In the genomic region with DNA sequence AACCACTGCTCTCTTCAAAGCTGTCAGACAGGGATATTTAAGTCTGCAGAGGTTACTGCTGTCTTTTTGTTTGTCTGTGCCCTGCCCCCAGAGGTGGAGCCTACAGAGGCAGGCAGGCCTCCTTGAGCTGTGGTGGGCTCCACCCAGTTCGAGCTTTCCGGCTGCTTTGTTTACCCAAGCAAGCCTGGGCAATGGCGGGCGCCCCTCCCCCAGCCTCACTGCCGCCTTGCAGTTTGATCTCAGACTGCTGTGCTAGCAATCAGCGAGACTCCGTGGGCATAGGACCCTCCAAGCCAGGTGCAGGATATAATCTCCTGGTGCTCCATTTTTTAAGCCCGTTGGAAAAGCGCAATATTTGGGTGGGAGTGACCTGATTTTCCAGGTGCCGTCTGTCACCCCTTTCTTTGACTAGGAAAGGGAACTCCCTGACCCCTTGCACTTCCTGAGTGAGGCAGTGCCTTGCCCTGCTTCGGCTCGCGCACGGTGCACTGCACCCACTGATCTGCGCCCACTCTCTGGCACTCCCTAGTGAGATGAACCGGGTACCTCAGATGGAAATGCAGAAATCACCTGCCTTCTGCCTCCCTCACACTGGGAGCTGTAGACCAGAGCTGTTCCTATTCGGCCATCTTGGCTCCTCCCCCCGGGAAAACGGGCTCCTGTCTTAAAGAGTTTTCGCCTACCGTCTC, we compare ENCODE assay signal across 1 cellular context.
A peak's percentile ranks its signal among the peaks of the same experiment; 100 is the strongest.
TF ChIP-seq lines count a peak whose summit lies in the region.
"Not testable (repeated sequence)": the region's sequence is repeated elsewhere in the genome, so short reads cannot be mapped to it uniquely, and the experiment has no call there.

No MANE protein-coding gene starts in this region.

TF ChIP-seq in HepG2, 621 proteins besides CTCF, POLR2A, EP300 and RAD21 (continued from another document):
- TF ChIP-seq, protein P1, sequence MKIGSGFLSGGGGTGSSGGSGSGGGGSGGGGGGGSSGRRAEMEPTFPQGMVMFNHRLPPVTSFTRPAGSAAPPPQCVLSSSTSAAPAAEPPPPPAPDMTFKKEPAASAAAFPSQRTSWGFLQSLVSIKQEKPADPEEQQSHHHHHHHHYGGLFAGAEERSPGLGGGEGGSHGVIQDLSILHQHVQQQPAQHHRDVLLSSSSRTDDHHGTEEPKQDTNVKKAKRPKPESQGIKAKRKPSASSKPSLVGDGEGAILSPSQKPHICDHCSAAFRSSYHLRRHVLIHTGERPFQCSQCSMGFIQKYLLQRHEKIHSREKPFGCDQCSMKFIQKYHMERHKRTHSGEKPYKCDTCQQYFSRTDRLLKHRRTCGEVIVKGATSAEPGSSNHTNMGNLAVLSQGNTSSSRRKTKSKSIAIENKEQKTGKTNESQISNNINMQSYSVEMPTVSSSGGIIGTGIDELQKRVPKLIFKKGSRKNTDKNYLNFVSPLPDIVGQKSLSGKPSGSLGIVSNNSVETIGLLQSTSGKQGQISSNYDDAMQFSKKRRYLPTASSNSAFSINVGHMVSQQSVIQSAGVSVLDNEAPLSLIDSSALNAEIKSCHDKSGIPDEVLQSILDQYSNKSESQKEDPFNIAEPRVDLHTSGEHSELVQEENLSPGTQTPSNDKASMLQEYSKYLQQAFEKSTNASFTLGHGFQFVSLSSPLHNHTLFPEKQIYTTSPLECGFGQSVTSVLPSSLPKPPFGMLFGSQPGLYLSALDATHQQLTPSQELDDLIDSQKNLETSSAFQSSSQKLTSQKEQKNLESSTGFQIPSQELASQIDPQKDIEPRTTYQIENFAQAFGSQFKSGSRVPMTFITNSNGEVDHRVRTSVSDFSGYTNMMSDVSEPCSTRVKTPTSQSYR (CRISPR knock-in tag; IDR thresholded peaks at IDR 0.05; ENCODE audit: borderline replicate concordance) = peak; percentile 74; the same call in 1 of the 2 replicates
- TF ChIP-seq FOXA1 (IDR thresholded peaks at IDR 0.05) = not testable (repeated sequence)
- TF ChIP-seq FOXA1 (CRISPR knock-in tag; IDR thresholded peaks at IDR 0.05) = 0 out of 2 replicates have a peak, but pooled peaks have one; percentile 18
TF ChIP-seq in HepG2: peak in this region for 3; not testable (repeated sequence) for 618.
